ENCODE assay signal across 22 cellular contexts in genomic region chr17:17213775-17214174, GRCh38.
"Had no signal": no experiment of that assay in that cellular context is flagged by ENCODE, and none has a peak within 500 bp of the region (broad histone marks: within the 10 kb centered on the region; RNA-seq: fewer than 3 reads in every experiment).

No MANE protein-coding gene starts in this region.

- H3K4me3 ChIP-seq: cardiac muscle cell, MG63, Peyer's patch had no signal

- H3K9me3 ChIP-seq: MG63, Peyer's patch had no signal

- ATAC-seq: activated CD8-positive, alpha-beta memory T cell treated with anti-CD3 and anti-CD28 coated beads, Interleukin-2, amount 10 ng/mL, durations not matched to agents 7 days and 5 days; T-helper 17 cell had no signal

- H3K36me3 ChIP-seq: MG63 had no signal

- DNase-seq: activated B cell treated with CpG ODN at 0.5 μM for 24 hours; activated CD4-positive, alpha-beta T cell treated with anti-CD3 and anti-CD28 coated beads for 1 hour; activated CD4-positive, alpha-beta T cell treated with anti-CD3 and anti-CD28 coated beads, Interleukin-2, amount 10 ng/mL, durations not matched to agents 24 days and 14 days; activated CD4-positive, alpha-beta T cell treated with anti-CD3 and anti-CD28 coated beads, Interleukin-2, amount 50 U/mL, for 48 hours; activated CD8-positive, alpha-beta memory T cell treated with anti-CD3 and anti-CD28 coated beads, Interleukin-2, amount 10 ng/mL, durations not matched to agents 7 days and 5 days; activated effector memory CD4-positive, alpha-beta T cell treated with Interleukin-2 at 50 U/mL for 16 hours; activated naive CD4-positive, alpha-beta T cell; activated T-cell treated with anti-CD3 and anti-CD28 coated beads, Interleukin-2, amount 50 U/mL, for 24 hours; amygdala; brain microvascular endothelial cell; MG63; NCI-H1105; NCI-H1436 treated with DMSO at 0.1 percent for 48 hours; NCI-H187; NCI-H2081 treated with DMSO at 0.1 percent for 48 hours; NCI-H446; NCI-H524; Peyer's patch; SIG-M5; T-helper 17 cell; T-helper 9 cell had no signal

- H3K4me1 ChIP-seq: Peyer's patch had no signal

- H3K27ac ChIP-seq: brain microvascular endothelial cell, cardiac muscle cell, Peyer's patch had no signal

- H3K27me3 ChIP-seq: brain microvascular endothelial cell, cardiac muscle cell, MG63, Peyer's patch had no signal
